Comparison of ENCODE assay signal across 24 cellular contexts in genomic region chr7:158102897-158103296, GRCh38.
"Had no signal": no experiment of that assay in that cellular context is flagged by ENCODE, and none has a peak within 500 bp of the region (broad histone marks: within the 10 kb centered on the region; RNA-seq: fewer than 3 reads in every experiment).

No MANE protein-coding gene starts in this region.

- H3K4me1 ChIP-seq: esophagus squamous epithelium, neural progenitor cell, SJSA1, tibial nerve, vagina had no signal

- H3K9me3 ChIP-seq: esophagus squamous epithelium, sigmoid colon, vagina had no signal

- H3K4me3 ChIP-seq: esophagus squamous epithelium, neural progenitor cell, sigmoid colon, SJSA1, tibial nerve, vagina had no signal

- ATAC-seq: activated CD4-positive, alpha-beta T cell treated with anti-CD3 and anti-CD28 coated beads for 36 hours; activated CD8-positive, alpha-beta T cell treated with anti-CD3 and anti-CD28 coated beads, Interleukin-2, amount 10 ng/mL, durations not matched to agents 7 days and 5 days; naive thymus-derived CD8-positive, alpha-beta T cell; stimulated activated naive B cell treated with anti-CD40 and anti-IgM and Interleukin-4, amounts not matched to agents 10 μg/mL and 1 μg/mL and 100 μg/mL, for 72 hours had no signal

- DNase-seq: activated CD4-positive, alpha-beta T cell treated with anti-CD3 and anti-CD28 coated beads for 36 hours; activated CD4-positive, CD25-positive, alpha-beta regulatory T cell; activated CD8-positive, alpha-beta T cell treated with anti-CD3 and anti-CD28 coated beads, Interleukin-2, amount 10 ng/mL, durations not matched to agents 7 days and 5 days; activated gamma-delta T cell treated with Interleukin-2 at 50 U/mL for 16 hours; activated naive CD4-positive, alpha-beta T cell treated with anti-CD3 and anti-CD28 coated beads, Interleukin-2, amount 50 U/mL, for 16 hours; amniotic stem cell; central memory CD4-positive, alpha-beta T cell; dermis blood vessel endothelial cell; effector CD4-positive, alpha-beta T cell; esophagus squamous epithelium; foreskin melanocyte; glutamatergic neuron; sigmoid colon; small intestine; stimulated activated CD4-positive, alpha-beta T cell treated with anti-CD3 and anti-CD28 coated beads, Interleukin-15, amount 100 ng/mL, for 24 hours; stimulated activated CD4-positive, alpha-beta T cell treated with anti-CD3 and anti-CD28 coated beads, Interleukin-2, amount 100 ng/mL, for 24 hours; stimulated activated naive B cell treated with anti-CD40 and anti-IgM and Interleukin-4, amounts not matched to agents 10 μg/mL and 1 μg/mL and 100 μg/mL, for 72 hours; T-helper 2 cell had no signal

- H3K27me3 ChIP-seq: neural progenitor cell, SJSA1, tibial nerve, vagina had no signal

- H3K27ac ChIP-seq: epithelial cell of prostate, esophagus squamous epithelium, neural progenitor cell, sigmoid colon, SJSA1, tibial nerve, vagina had no signal

- H3K36me3 ChIP-seq: esophagus squamous epithelium, neural progenitor cell, sigmoid colon, SJSA1, tibial nerve, vagina had no signal
